ENCODE assay signal across 30 cellular contexts in genomic region chr5:54721951-54722654, GRCh38.
"Had no signal": no experiment of that assay in that cellular context is flagged by ENCODE, and none has a peak within 500 bp of the region (broad histone marks: within the 10 kb centered on the region; RNA-seq: fewer than 3 reads in every experiment).

No MANE protein-coding gene starts in this region.

- H3K36me3 ChIP-seq: esophagus squamous epithelium, gastroesophageal sphincter, heart right ventricle had no signal

- H3K27ac ChIP-seq: body of pancreas, esophagus squamous epithelium, gastroesophageal sphincter, VCaP had no signal

- H3K4me1 ChIP-seq: body of pancreas had no signal

- H3K27me3 Mint-ChIP-seq: activated T-cell treated with anti-CD3 and anti-CD28 coated beads, Interleukin-2, amount 50 U/mL, for 24 hours; central memory CD8-positive, alpha-beta T cell; effector memory CD8-positive, alpha-beta T cell had no signal

- ATAC-seq: activated naive CD4-positive, alpha-beta T cell treated with anti-CD3 and anti-CD28 coated beads, Interleukin-2, amount 50 U/mL, for 72 hours; activated T-cell treated with anti-CD3 and anti-CD28 coated beads, Interleukin-2, amount 50 U/mL, for 72 hours; body of pancreas; effector memory CD8-positive, alpha-beta T cell; gastroesophageal sphincter; heart right ventricle; WTC11 had no signal

- DNase-seq: activated CD4-positive, alpha-beta memory T cell treated with anti-CD3 and anti-CD28 coated beads, Interleukin-2, amount 10 ng/mL, durations not matched to agents 7 days and 5 days; activated CD4-positive, alpha-beta T cell treated with anti-CD3 and anti-CD28 coated beads for 1 hour; activated CD4-positive, alpha-beta T cell treated with anti-CD3 and anti-CD28 coated beads for 4 hours; activated CD4-positive, alpha-beta T cell treated with anti-CD3 and anti-CD28 coated beads, Interleukin-2, amount 10 ng/mL, durations not matched to agents 7 days and 5 days; activated CD4-positive, alpha-beta T cell treated with anti-CD3 and anti-CD28 coated beads, Interleukin-2, amount 50 U/mL, for 4 hours; activated CD8-positive, alpha-beta memory T cell treated with anti-CD3 and anti-CD28 coated beads, Interleukin-2, amount 50 U/mL, for 48 hours; activated gamma-delta T cell; activated naive CD4-positive, alpha-beta T cell; activated naive CD4-positive, alpha-beta T cell treated with anti-CD3 and anti-CD28 coated beads, Interleukin-2, amount 10 ng/mL, durations not matched to agents 7 days and 5 days; activated naive CD8-positive, alpha-beta T cell treated with anti-CD3 and anti-CD28 coated beads, Interleukin-2, amount 10 ng/mL, durations not matched to agents 7 days and 5 days; activated T-cell treated with anti-CD3 and anti-CD28 coated beads for 4 hours; activated T-cell treated with anti-CD3 and anti-CD28 coated beads, Interleukin-2, amount 50 U/mL, for 24 hours; activated T-cell treated with anti-CD3 and anti-CD28 coated beads, Interleukin-2, amount 50 U/mL, for 72 hours; amygdala; aorta; body of pancreas; cortex of kidney; dermis blood vessel endothelial cell; effector CD4-positive, alpha-beta T cell; effector memory CD8-positive, alpha-beta T cell; erythroblast; esophagus squamous epithelium; foreskin melanocyte; heart right ventricle; T-helper 2 cell had no signal

- H3K36me3 Mint-ChIP-seq: activated naive CD4-positive, alpha-beta T cell treated with anti-CD3 and anti-CD28 coated beads, Interleukin-2, amount 50 U/mL, for 72 hours; WTC11 had no signal

- H3K27ac Mint-ChIP-seq: activated CD4-positive, alpha-beta memory T cell treated with anti-CD3 and anti-CD28 coated beads, Interleukin-2, amount 10 ng/mL, durations not matched to agents 7 days and 5 days; activated CD4-positive, alpha-beta T cell treated with anti-CD3 and anti-CD28 coated beads, Interleukin-2, amount 10 ng/mL, durations not matched to agents 7 days and 5 days; activated naive CD4-positive, alpha-beta T cell treated with anti-CD3 and anti-CD28 coated beads, Interleukin-2, amount 10 ng/mL, durations not matched to agents 7 days and 5 days; activated naive CD4-positive, alpha-beta T cell treated with anti-CD3 and anti-CD28 coated beads, Interleukin-2, amount 50 U/mL, for 72 hours; activated naive CD8-positive, alpha-beta T cell treated with anti-CD3 and anti-CD28 coated beads, Interleukin-2, amount 10 ng/mL, durations not matched to agents 7 days and 5 days; activated T-cell treated with anti-CD3 and anti-CD28 coated beads, Interleukin-2, amount 50 U/mL, for 24 hours; activated T-cell treated with anti-CD3 and anti-CD28 coated beads, Interleukin-2, amount 50 U/mL, for 72 hours; effector memory CD8-positive, alpha-beta T cell had no signal

- H3K4me3 ChIP-seq: body of pancreas, esophagus squamous epithelium, gastroesophageal sphincter, heart right ventricle had no signal

- H3K9me3 ChIP-seq: body of pancreas, esophagus squamous epithelium, gastroesophageal sphincter, heart right ventricle had no signal

- H3K27me3 ChIP-seq: body of pancreas, esophagus squamous epithelium, gastroesophageal sphincter, heart right ventricle had no signal

- H3K9me3 Mint-ChIP-seq: activated CD4-positive, alpha-beta T cell treated with anti-CD3 and anti-CD28 coated beads, Interleukin-2, amount 10 ng/mL, durations not matched to agents 7 days and 5 days; activated T-cell treated with anti-CD3 and anti-CD28 coated beads, Interleukin-2, amount 50 U/mL, for 24 hours had no signal

- H3K4me3 Mint-ChIP-seq: activated CD4-positive, alpha-beta memory T cell treated with anti-CD3 and anti-CD28 coated beads, Interleukin-2, amount 10 ng/mL, durations not matched to agents 7 days and 5 days; activated CD4-positive, alpha-beta T cell treated with anti-CD3 and anti-CD28 coated beads, Interleukin-2, amount 10 ng/mL, durations not matched to agents 7 days and 5 days; activated naive CD4-positive, alpha-beta T cell treated with anti-CD3 and anti-CD28 coated beads, Interleukin-2, amount 10 ng/mL, durations not matched to agents 7 days and 5 days; activated naive CD8-positive, alpha-beta T cell treated with anti-CD3 and anti-CD28 coated beads, Interleukin-2, amount 10 ng/mL, durations not matched to agents 7 days and 5 days; activated T-cell treated with anti-CD3 and anti-CD28 coated beads, Interleukin-2, amount 50 U/mL, for 24 hours; activated T-cell treated with anti-CD3 and anti-CD28 coated beads, Interleukin-2, amount 50 U/mL, for 72 hours; central memory CD8-positive, alpha-beta T cell; effector memory CD8-positive, alpha-beta T cell; WTC11 had no signal
